ENCODE assay signal across 10 cellular contexts in the genomic region with DNA sequence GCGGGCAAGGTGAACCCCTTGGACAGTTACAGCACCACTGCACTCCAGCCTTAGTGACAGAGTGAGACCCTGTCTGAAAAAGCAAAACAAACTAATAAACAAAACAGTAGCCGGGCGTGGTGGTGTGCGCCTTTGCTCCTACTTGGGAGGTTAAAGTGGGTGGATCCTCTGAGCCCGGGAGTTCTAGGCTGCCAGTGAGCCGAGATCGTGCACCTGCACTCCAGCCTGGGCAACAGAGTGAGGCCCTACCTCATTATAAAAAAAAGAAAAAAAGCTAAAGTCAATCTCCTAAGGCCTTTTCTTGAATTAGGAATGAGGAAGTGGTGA. TPM values are rescaled to one million over a fixed set of nuclear protein-coding genes. Genes with fewer than 3 reads are reported as not detected.
DNase-seq lines count a peak whose midpoint lies in the region; ATAC-seq and TF ChIP-seq lines count a peak whose summit lies in the region.
"Had no signal": no experiment of that assay in that cellular context is flagged by ENCODE, and none has a peak within 500 bp of the region (broad histone marks: within the 10 kb centered on the region; RNA-seq: fewer than 3 reads in every experiment).

No MANE protein-coding gene starts in this region.

- H3K36me3 ChIP-seq in OCI-LY7 (ENCODE audit: insufficient read depth, low read length) (no peaks in the 10 kb centered on the region), stomach (no peaks in the 10 kb centered on the region)
- H3K36me3 ChIP-seq: cardiac muscle cell had no signal

- no peak for TF ChIP-seq POLR2A in stomach (IDR thresholded peaks at IDR 0.05)

- CTCF ChIA-PET in OCI-LY7 (lab: Charles Lee; ENCODE audit: unreplicated experiment), result no interaction called here

- POLR2A ChIA-PET in OCI-LY7 (lab: Charles Lee), result interaction anchor here (0.7 to 1.1 kb wide), 4 partner anchors 9 to 56 kb away, joined by 4 to 8 read pairs (median 4); no protein-coding TSS in a partner anchor

- H3K36me3 Mint-ChIP-seq in T-helper 1 cell treated with Interleukin-12 subunit alpha and Interleukin-12 subunit beta and Interleukin-4 antibody, amounts not matched to agents 30 μg/mL and 1 μg/mL, for 36 hours (ENCODE audit: low read depth), result peaks cover 2% of the 10 kb centered on the region

- H3K4me2 ChIP-seq in OCI-LY7 (ENCODE audit: low read length), result peak overlapping the region; percentile 28; the same call in 1 of the 2 replicates

- peaks cover 13% of the 10 kb centered on the region for H3K4me1 ChIP-seq in OCI-LY7 (ENCODE audit: insufficient read depth, low read length, poor library complexity, severe bottlenecking)
- H3K4me1 ChIP-seq in stomach, result peaks cover 10 to 26% (median 14%) of the 10 kb centered on the region in 4 donors

- no peaks in the 10 kb centered on the region for H3K9me3 ChIP-seq in OCI-LY7 (ENCODE audit: low read length)
- peaks cover 0 to 3% (median 0%) of the 10 kb centered on the region in 4 donors for H3K9me3 ChIP-seq in stomach

- no peaks in the 10 kb centered on the region for H3K27me3 Mint-ChIP-seq in T-helper 1 cell treated with Interleukin-12 subunit alpha and Interleukin-12 subunit beta and Interleukin-4 antibody, amounts not matched to agents 30 μg/mL and 1 μg/mL, for 36 hours (ENCODE audit: low read depth)

- no peak for TF ChIP-seq EP300 in stomach (IDR thresholded peaks at IDR 0.05)

- H4K20me1 ChIP-seq in OCI-LY7 (ENCODE audit: insufficient read depth, low read length), result no peaks in the 10 kb centered on the region

- no peaks in the 10 kb centered on the region for H3K79me2 ChIP-seq in OCI-LY7 (ENCODE audit: insufficient read depth, low read depth, low read length)

- no peaks in the 10 kb centered on the region for H3K27me3 ChIP-seq in stomach
- H3K27me3 ChIP-seq: cardiac muscle cell had no signal

- H3K9me3 Mint-ChIP-seq in T-helper 1 cell treated with Interleukin-12 subunit alpha and Interleukin-12 subunit beta and Interleukin-4 antibody, amounts not matched to agents 30 μg/mL and 1 μg/mL, for 36 hours, result peaks cover 7% of the 10 kb centered on the region

- BruUV-seq in OCI-LY7 (replicated peaks; lab: Mats Ljungman, UMichigan), result no TSS peak

- peak overlapping the region; percentile 78 for H3K4me3 Mint-ChIP-seq in T-helper 1 cell treated with Interleukin-12 subunit alpha and Interleukin-12 subunit beta and Interleukin-4 antibody, amounts not matched to agents 30 μg/mL and 1 μg/mL, for 36 hours

- intact Hi-C loops in OCI-LY7 (cut with micrococcal nuclease; ENCODE audit: unreplicated experiment), result no loop called here
- intact Hi-C loops in stomach (cut with DNase I; ENCODE audit: low total_unique reads), result no loop called here

- TF ChIP-seq CTCF in OCI-LY7 (conservative IDR thresholded peaks at IDR 0.05; ENCODE audit: low read length), result no peak
- TF ChIP-seq CTCF in fibroblast of villous mesenchyme (IDR thresholded peaks at IDR 0.05; ENCODE audit: insufficient read depth, low read depth, low read length), result no peak
- no peak for TF ChIP-seq CTCF in stomach (IDR thresholded peaks at IDR 0.05)

- peak overlapping the region; percentile 89 for H3K27ac Mint-ChIP-seq in T-helper 1 cell treated with Interleukin-12 subunit alpha and Interleukin-12 subunit beta and Interleukin-4 antibody, amounts not matched to agents 30 μg/mL and 1 μg/mL, for 36 hours

- 48 to 65% (median 50%) methylated on average over 7 of the region's 7 CpGs for WGBS in stomach, 5 donors

- H3K9me2 ChIP-seq in OCI-LY7 (ENCODE audit: insufficient read depth, low read length), result no peaks in the 10 kb centered on the region

- peak overlapping the region; percentile 79 for H2AFZ ChIP-seq in OCI-LY7 (ENCODE audit: low read length)

- H3K4me3 ChIP-seq in OCI-LY7 (ENCODE audit: low read depth, low read length, poor library complexity, severe bottlenecking) (no peak overlapping the region), fibroblast of villous mesenchyme (ENCODE audit: low read depth, low read length) (peak overlapping the region; percentile 23), stomach (peak overlapping the region in 2 of 4 donors; percentile 40 to 48)
- H3K4me3 ChIP-seq: cardiac muscle cell had no signal

- no peak for ATAC-seq in HG03571 (IDR thresholded peaks at IDR 0.05; ENCODE audit: unreplicated experiment)
- ATAC-seq in GM21786 (IDR thresholded peaks at IDR 0.05; ENCODE audit: unreplicated experiment), result no peak

- DNase-seq in T-helper 1 cell, result no peak
- peak; percentile 12 for DNase-seq in OCI-LY7 (ENCODE audit: low spot score)
- DNase-seq in fibroblast of villous mesenchyme (ENCODE audit: low read depth), result no peak
- no peak for DNase-seq in stomach
- DNase-seq in mucosa of gallbladder (ENCODE audit: low spot score), result no peak
- DNase-seq: NCI-H510A treated with DMSO at 0.1 percent for 48 hours had no signal

- peaks cover 12% of the 10 kb centered on the region for H3K4me1 Mint-ChIP-seq in T-helper 1 cell treated with Interleukin-12 subunit alpha and Interleukin-12 subunit beta and Interleukin-4 antibody, amounts not matched to agents 30 μg/mL and 1 μg/mL, for 36 hours (ENCODE audit: low read depth)

- H3K27ac ChIP-seq in OCI-LY7 (ENCODE audit: low read depth, low read length, poor library complexity, severe bottlenecking) (no peak overlapping the region), stomach (peak overlapping the region; percentile 64 to 88 (median 80))
- H3K27ac ChIP-seq: cardiac muscle cell had no signal

RNA-seq across cellular contexts. Expression of a gene that starts 24.7 kb away (rescaled TPM):
- 14.7 and 19.6 TPM in 2 replicates for total RNA-seq in OCI-LY7 (2014; rRNA removed; shearing (Covaris generic))
- 36.8 and 45.1 TPM in 2 replicates for total RNA-seq in OCI-LY7 (2022)
- total RNA-seq in fibroblast of villous mesenchyme, result 38.3 and 48.4 TPM in 2 replicates
- 10 to 100 TPM in 4 of 5 donors, 1 to 10 TPM in 1; 9.3 to 97.5 (median 30.3) TPM for total RNA-seq in stomach
- polyA plus RNA-seq in stomach, result 1 to 10 TPM; 3.4 to 7.6 (median 4.9) TPM
- total RNA-seq in mucosa of gallbladder, result 44.2 TPM
